20 cellular contexts compared by ENCODE assay signal in genomic region chr6:167409689-167410088, GRCh38.
DNase-seq lines count a peak whose midpoint lies in the region; ATAC-seq, FAIRE-seq and TF ChIP-seq lines count a peak whose summit lies in the region.
"Had no signal": no experiment of that assay in that cellular context is flagged by ENCODE, and none has a peak within 500 bp of the region (broad histone marks: within the 10 kb centered on the region; RNA-seq: fewer than 3 reads in every experiment).

No MANE protein-coding gene starts in this region.

- H3K9ac ChIP-seq in kidney (ENCODE audit: low read length in 2 of 2): no peak overlapping the region

- no peak overlapping the region for H3K4me3 ChIP-seq in kidney (ENCODE audit: low read length in 2 of 2)
- H3K4me3 ChIP-seq: A549, HAP-1, K562, SK-N-MC had no signal

- ATAC-seq in GM21786 (IDR thresholded peaks at IDR 0.05; ENCODE audit: unreplicated experiment): no peak
- ATAC-seq: A549, K562 had no signal

- FAIRE-seq in kidney (lab: Jason Lieb, UNC): no peak
- FAIRE-seq: A549, K562 had no signal

- intact Hi-C loops in kidney (cut with DNase I): no loop called here

- no peaks in the 10 kb centered on the region for H3K4me1 ChIP-seq in kidney (ENCODE audit: control insufficient read depth in 1 of 2, insufficient read depth in 1 of 2, low read depth in 1 of 2, low read length in 2 of 2)
- H3K4me1 ChIP-seq: A549 had no signal

- TF ChIP-seq CTCF in kidney (IDR thresholded peaks at IDR 0.05; ENCODE audit: borderline replicate concordance, extremely low read depth, insufficient read depth): no peak

- no peaks in the 10 kb centered on the region for H3K9me3 ChIP-seq in kidney (ENCODE audit: control insufficient read depth in 1 of 2, low read length in 2 of 2)
- H3K9me3 ChIP-seq: A549, HAP-1 had no signal

- H3K36me3 ChIP-seq in kidney (ENCODE audit: control insufficient read depth in 1 of 2, insufficient read depth in 2 of 2, low read length in 2 of 2): no peaks in the 10 kb centered on the region
- H3K36me3 ChIP-seq: HAP-1 had no signal

- DNase-seq in NCI-H748 (lab: John Stamatoyannopoulos, UW; ENCODE audit: unreplicated experiment) (peak; percentile 56), NCI-H748 treated with DMSO at 0.1 percent for 48 hours (lab: John Stamatoyannopoulos, UW) (no peak), NCI-H524 treated with DMSO at 0.1 percent for 48 hours (lab: John Stamatoyannopoulos, UW) (peak; percentile 54), kidney (peak; percentile 32), HCEC 1CT (no peak)
- no peak for DNase-seq in activated naive CD4-positive, alpha-beta T cell treated with Interleukin-2 at 50 U/mL for 16 hours
- DNase-seq: CD4-positive, alpha-beta T cell; DMS79; NCI-H1092 treated with DMSO at 0.1 percent for 48 hours; NCI-H1694 treated with DMSO at 0.1 percent for 48 hours; NCI-H2107; NCI-H446; NCI-H82; OCI-M1; SHP77 had no signal

- no peak overlapping the region for H3K27ac ChIP-seq in kidney (ENCODE audit: low read depth in 2 of 2, low read length in 2 of 2)
- H3K27ac ChIP-seq: A549, SK-N-MC had no signal

Comparison
In these comparisons a context has a peak if more than half of its experiments do, and no peak if none do; other contexts are left out.
1. DNase-seq: peak in NCI-H748 (single experiment), NCI-H524 treated with DMSO at 0.1 percent for 48 hours (single experiment) and kidney (single experiment); none in NCI-H748 treated with DMSO at 0.1 percent for 48 hours (single experiment), activated naive CD4-positive, alpha-beta T cell treated with Interleukin-2 at 50 U/mL for 16 hours (single experiment) and HCEC 1CT (single experiment).